Comparison of ENCODE assay signal across 8 cellular contexts in genomic region chr16:1707193-1707790, GRCh38. TPM values are rescaled to one million over a fixed set of nuclear protein-coding genes. Genes with fewer than 3 reads are reported as not detected.
A peak's percentile ranks its signal among the peaks of the same experiment; 100 is the strongest.
DNase-seq lines count a peak whose midpoint lies in the region; ATAC-seq and TF ChIP-seq lines count a peak whose summit lies in the region.

No MANE protein-coding gene starts in this region.

- H3K4me1 Mint-ChIP-seq in activated CD8-positive, alpha-beta T cell treated with anti-CD3 and anti-CD28 coated beads for 36 hours (ENCODE audit: low read depth) = peaks cover 36% of the 10 kb centered on the region
- H3K4me1 Mint-ChIP-seq in osteocyte (ENCODE audit: unreplicated experiment) = peaks cover 40% of the 10 kb centered on the region

- peaks cover 6% of the 10 kb centered on the region for H3K36me3 Mint-ChIP-seq in activated CD8-positive, alpha-beta T cell treated with anti-CD3 and anti-CD28 coated beads for 36 hours (ENCODE audit: low read depth)
- peaks cover 2% of the 10 kb centered on the region for H3K36me3 Mint-ChIP-seq in osteocyte (ENCODE audit: unreplicated experiment)

- CTCF ChIA-PET in activated CD8-positive, alpha-beta T cell treated with anti-CD3 and anti-CD28 coated beads for 36 hours (lab: Charles Lee) = interaction anchor here (0.9 to 1.0 kb wide), 3 partner anchors 29 to 65 kb away, joined by 4 to 6 read pairs (median 4); partner anchors contain the start of genes EME2 and JPT2

- H3K27me3 Mint-ChIP-seq in activated CD8-positive, alpha-beta T cell treated with anti-CD3 and anti-CD28 coated beads for 36 hours = no peaks in the 10 kb centered on the region
- H3K27me3 Mint-ChIP-seq in osteocyte (ENCODE audit: unreplicated experiment) = no peaks in the 10 kb centered on the region

- peak overlapping the region; percentile 96 for H3K4me3 Mint-ChIP-seq in activated CD8-positive, alpha-beta T cell treated with anti-CD3 and anti-CD28 coated beads for 36 hours
- peak overlapping the region; percentile 87 for H3K4me3 Mint-ChIP-seq in osteocyte (ENCODE audit: unreplicated experiment)

- no peak for ATAC-seq in activated CD8-positive, alpha-beta T cell treated with anti-CD3 and anti-CD28 coated beads for 36 hours
- no peak for ATAC-seq in GM19463 (IDR thresholded peaks at IDR 0.05; ENCODE audit: unreplicated experiment)

- TF ChIP-seq CTCF in activated CD8-positive, alpha-beta T cell treated with anti-CD3 and anti-CD28 coated beads for 36 hours (IDR thresholded peaks at IDR 0.05) = no peak
- TF ChIP-seq CTCF in fibroblast of villous mesenchyme (IDR thresholded peaks at IDR 0.05; ENCODE audit: insufficient read depth, low read depth, low read length) = no peak
- no peak for TF ChIP-seq CTCF in osteocyte (IDR thresholded peaks at IDR 0.05)

- H3K4me3 ChIP-seq in fibroblast of villous mesenchyme (ENCODE audit: low read depth, low read length) = peak overlapping the region; percentile 96

- no peaks in the 10 kb centered on the region for H3K9me3 Mint-ChIP-seq in activated CD8-positive, alpha-beta T cell treated with anti-CD3 and anti-CD28 coated beads for 36 hours
- no peaks in the 10 kb centered on the region for H3K9me3 Mint-ChIP-seq in osteocyte (ENCODE audit: unreplicated experiment)

- POLR2A ChIA-PET in activated CD8-positive, alpha-beta T cell treated with anti-CD3 and anti-CD28 coated beads for 36 hours (lab: Charles Lee) = interaction anchor here (0.6 to 2.7 kb wide), 8 partner anchors 10 to 662 kb away, joined by 3 to 12 read pairs (median 5); partner anchors contain the start of genes EME2, MRPS34 and NME3

- DNase-seq in activated T-cell treated with anti-CD3 and anti-CD28 coated beads, Interleukin-2, amount 50 U/mL, for 1 hour = peak; percentile 36
- DNase-seq in activated T-cell treated with anti-CD3 and anti-CD28 coated beads for 4 hours (no peak), fibroblast of villous mesenchyme (ENCODE audit: low read depth) (peak; percentile 38), osteocyte (ENCODE audit: extremely low spot score, unreplicated experiment) (no peak), NCI-H748 treated with DMSO at 0.1 percent for 48 hours (lab: John Stamatoyannopoulos, UW) (no peak), SKM-1 (lab: John Stamatoyannopoulos, UW; ENCODE audit: unreplicated experiment) (no peak)
- DNase-seq in activated CD8-positive, alpha-beta T cell treated with anti-CD3 and anti-CD28 coated beads for 36 hours = peak; percentile 42

- peak overlapping the region; percentile 83 for H3K27ac Mint-ChIP-seq in activated CD8-positive, alpha-beta T cell treated with anti-CD3 and anti-CD28 coated beads for 36 hours
- peak overlapping the region; percentile 86 for H3K27ac Mint-ChIP-seq in osteocyte (ENCODE audit: unreplicated experiment)

- intact Hi-C loops in activated CD8-positive, alpha-beta T cell treated with anti-CD3 and anti-CD28 coated beads for 36 hours (cut with micrococcal nuclease) = no loop called here

RNA-seq across cellular contexts. Expression of gene MAPK8IP3, which starts 1.3 kb away (rescaled TPM):
- 10 to 100 TPM; 58.4 to 65.1 TPM for total RNA-seq in activated CD8-positive, alpha-beta T cell treated with anti-CD3 and anti-CD28 coated beads for 36 hours
- total RNA-seq in fibroblast of villous mesenchyme = 37.1 and 61.5 TPM in 2 replicates
- 89.7 and 105 TPM in 2 replicates for total RNA-seq in osteocyte

RNA-seq across cellular contexts. Expression of gene JPT2, which starts 29.2 kb away (rescaled TPM):
- total RNA-seq in activated CD8-positive, alpha-beta T cell treated with anti-CD3 and anti-CD28 coated beads for 36 hours = 10 to 100 TPM; 61.5 to 62.2 TPM
- total RNA-seq in fibroblast of villous mesenchyme (39.3 and 61.7 TPM in 2 replicates), osteocyte (53.6 and 55.1 TPM in 2 replicates)

Comparison
In these comparisons a context has a peak if more than half of its experiments do, and no peak if none do; other contexts are left out.
1. DNase-seq: peak in activated T-cell treated with anti-CD3 and anti-CD28 coated beads, Interleukin-2, amount 50 U/mL, for 1 hour (single experiment), activated CD8-positive, alpha-beta T cell treated with anti-CD3 and anti-CD28 coated beads for 36 hours (single experiment) and fibroblast of villous mesenchyme (single experiment); none in activated T-cell treated with anti-CD3 and anti-CD28 coated beads for 4 hours (single experiment), osteocyte (single experiment), NCI-H748 treated with DMSO at 0.1 percent for 48 hours (single experiment) and SKM-1 (single experiment).